Comparison of ENCODE assay signal across 9 cellular contexts in the genomic region with DNA sequence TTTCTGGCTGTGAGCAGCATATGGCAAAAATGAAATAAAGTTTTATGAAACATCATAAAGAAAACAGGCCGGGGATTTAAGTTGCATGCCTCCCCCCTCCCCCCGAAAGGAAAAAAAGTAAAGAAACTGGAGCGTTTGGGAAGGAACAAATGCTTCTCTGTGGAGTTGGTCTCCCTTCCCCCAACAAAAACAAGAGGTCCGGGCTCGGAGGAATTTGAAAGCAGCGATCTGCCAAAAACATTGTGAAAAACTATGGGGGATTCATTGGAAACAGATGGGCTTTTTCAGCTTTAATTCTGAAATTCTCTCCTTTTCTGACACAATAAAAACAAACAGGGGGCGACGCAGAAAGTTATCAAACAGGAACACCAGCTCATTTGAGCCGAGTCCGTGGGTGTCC. TPM values are rescaled to one million over a fixed set of nuclear protein-coding genes. Genes with fewer than 3 reads are reported as not detected.
DNase-seq lines count a peak whose midpoint lies in the region; FAIRE-seq and TF ChIP-seq lines count a peak whose summit lies in the region.
"Had no signal": no experiment of that assay in that cellular context is flagged by ENCODE, and none has a peak within 500 bp of the region (broad histone marks: within the 10 kb centered on the region; RNA-seq: fewer than 3 reads in every experiment).

No MANE protein-coding gene starts in this region.

- intact Hi-C loops in activated naive CD4-positive, alpha-beta T cell treated with anti-CD3 and anti-CD28 coated beads for 36 hours (cut with micrococcal nuclease), result no loop called here

- no peak overlapping the region for H3K27ac Mint-ChIP-seq in activated naive CD4-positive, alpha-beta T cell treated with anti-CD3 and anti-CD28 coated beads for 36 hours
- peak overlapping the region; percentile 96 for H3K27ac Mint-ChIP-seq in mesothelial cell of epicardium

- no peaks in the 10 kb centered on the region for H3K36me3 ChIP-seq in urinary bladder (ENCODE audit: insufficient read depth)

- CTCF ChIA-PET in activated naive CD4-positive, alpha-beta T cell treated with anti-CD3 and anti-CD28 coated beads for 36 hours (lab: Charles Lee), result interaction anchor here (1.1 to 2.4 kb wide), 2 partner anchors 16 to 41 kb away, joined by 3 to 12 read pairs; no protein-coding TSS in a partner anchor

- H3K27ac ChIP-seq in urinary bladder (ENCODE audit: low read depth), result no peak overlapping the region

- peaks cover 2% of the 10 kb centered on the region for H3K4me1 ChIP-seq in urinary bladder (ENCODE audit: insufficient read depth)

- H3K9me3 Mint-ChIP-seq in activated naive CD4-positive, alpha-beta T cell treated with anti-CD3 and anti-CD28 coated beads for 36 hours, result no peaks in the 10 kb centered on the region
- H3K9me3 Mint-ChIP-seq in mesothelial cell of epicardium, result no peaks in the 10 kb centered on the region

- H3K27me3 Mint-ChIP-seq in activated naive CD4-positive, alpha-beta T cell treated with anti-CD3 and anti-CD28 coated beads for 36 hours (ENCODE audit: low read depth), result peaks cover 32% of the 10 kb centered on the region
- peaks cover 29% of the 10 kb centered on the region for H3K27me3 Mint-ChIP-seq in mesothelial cell of epicardium (ENCODE audit: low read depth)

- H3K36me3 Mint-ChIP-seq in activated naive CD4-positive, alpha-beta T cell treated with anti-CD3 and anti-CD28 coated beads for 36 hours (ENCODE audit: low read depth), result no peaks in the 10 kb centered on the region
- peaks cover 2% of the 10 kb centered on the region for H3K36me3 Mint-ChIP-seq in mesothelial cell of epicardium

- peak overlapping the region; percentile 12 for H3K4me3 Mint-ChIP-seq in activated naive CD4-positive, alpha-beta T cell treated with anti-CD3 and anti-CD28 coated beads for 36 hours
- H3K4me3 Mint-ChIP-seq in mesothelial cell of epicardium, result peak overlapping the region; percentile 95

- peaks cover 15% of the 10 kb centered on the region for H3K4me1 Mint-ChIP-seq in activated naive CD4-positive, alpha-beta T cell treated with anti-CD3 and anti-CD28 coated beads for 36 hours (ENCODE audit: low read depth)
- H3K4me1 Mint-ChIP-seq in mesothelial cell of epicardium, result peaks cover 49% of the 10 kb centered on the region

- no peak for DNase-seq in activated naive CD4-positive, alpha-beta T cell treated with anti-CD3 and anti-CD28 coated beads for 36 hours
- no peak for DNase-seq in activated naive CD4-positive, alpha-beta T cell treated with anti-CD3 and anti-CD28 coated beads, Interleukin-2, amount 50 U/mL, for 16 hours
- peak; percentile 56 for DNase-seq in dedifferentiated amniotic fluid mesenchymal stem cell (ENCODE audit: extremely low spot score)
- DNase-seq in mesothelial cell of epicardium (ENCODE audit: low spot score in 2 of 2, unreplicated experiment in 2 of 2), result no peak
- no peak for DNase-seq in midbrain (lab: John Stamatoyannopoulos, UW)
- no peak for DNase-seq in stimulated activated naive CD4-positive, alpha-beta T cell treated with Interleukin-2 at 50 U/mL for 16 hours (lab: John Stamatoyannopoulos, UW)
- no peak for DNase-seq in RCC 7860 (ENCODE audit: low spot score)
- DNase-seq: DND-41 had no signal

- no peak for TF ChIP-seq CTCF in mesothelial cell of epicardium (IDR thresholded peaks at IDR 0.05; ENCODE audit: unreplicated experiment)

- WGBS in urinary bladder, result 2% methylated on average over 10 of the region's 10 CpGs

- FAIRE-seq in RCC 7860 (lab: Jason Lieb, UNC), result no peak

- peak overlapping the region; percentile 58 for H3K4me3 ChIP-seq in urinary bladder (ENCODE audit: low read depth, low read length)

RNA-seq across cellular contexts. Expression of a gene that starts 17.0 kb away (rescaled TPM):
- total RNA-seq in activated naive CD4-positive, alpha-beta T cell treated with anti-CD3 and anti-CD28 coated beads for 36 hours, result under 1 TPM; 0.47 to 0.69 TPM
- total RNA-seq in mesothelial cell of epicardium (23.6 to 26.1 TPM (median 24.3 TPM) in 3 replicates), urinary bladder (3.4 TPM)
- polyA plus RNA-seq in urinary bladder, result 13.6 TPM
